ENCODE assay signal across 14 cellular contexts in genomic region chr22:40645579-40646197, GRCh38. TPM values are rescaled to one million over a fixed set of nuclear protein-coding genes. Genes with fewer than 3 reads are reported as not detected.
DNase-seq lines count a peak whose midpoint lies in the region; ATAC-seq, FAIRE-seq and TF ChIP-seq lines count a peak whose summit lies in the region.
"Had no signal": no experiment of that assay in that cellular context is flagged by ENCODE, and none has a peak within 500 bp of the region (broad histone marks: within the 10 kb centered on the region; RNA-seq: fewer than 3 reads in every experiment).

No MANE protein-coding gene starts in this region.

- intact Hi-C loops in lower lobe of right lung (cut with DNase I) = loop anchor here (10.0 kb wide), 1 partner anchor 211 kb away; no protein-coding TSS in a partner anchor

- no peak overlapping the region for H3K14ac ChIP-seq in mesenchymal stem cell (ENCODE audit: low read length in 2 of 2)

- H3K27ac Mint-ChIP-seq in astrocyte (ENCODE audit: unreplicated experiment) = no peak overlapping the region
- H3K27ac Mint-ChIP-seq: activated naive CD4-positive, alpha-beta T cell treated with anti-CD3 and anti-CD28 coated beads for 36 hours; CD4-positive, alpha-beta T cell had no signal

- H2BK15ac ChIP-seq in mesenchymal stem cell (ENCODE audit: low read depth, poor library complexity, severe bottlenecking) = no peak overlapping the region

- no peak overlapping the region for H3K18ac ChIP-seq in mesenchymal stem cell (ENCODE audit: low read depth in 1 of 2, low read length in 2 of 2)

- H4K8ac ChIP-seq in mesenchymal stem cell (ENCODE audit: low read length) = no peak overlapping the region

- FAIRE-seq in astrocyte (lab: Jason Lieb, UNC) = no peak

- H3K9me3 Mint-ChIP-seq in astrocyte (ENCODE audit: unreplicated experiment) = no peaks in the 10 kb centered on the region
- H3K9me3 Mint-ChIP-seq: activated naive CD4-positive, alpha-beta T cell treated with anti-CD3 and anti-CD28 coated beads for 36 hours; CD4-positive, alpha-beta T cell had no signal

- H3K27me3 Mint-ChIP-seq in astrocyte (ENCODE audit: low read depth, unreplicated experiment) = no peaks in the 10 kb centered on the region
- H3K27me3 Mint-ChIP-seq: CD4-positive, alpha-beta T cell had no signal

- no peaks in the 10 kb centered on the region for H3K79me2 ChIP-seq in astrocyte (ENCODE audit: insufficient read depth, low read length)

- H4K91ac ChIP-seq in mesenchymal stem cell (ENCODE audit: low read length) = no peak overlapping the region

- H3K4me3 Mint-ChIP-seq in astrocyte (ENCODE audit: unreplicated experiment) = no peak overlapping the region
- H3K4me3 Mint-ChIP-seq: activated naive CD4-positive, alpha-beta T cell treated with anti-CD3 and anti-CD28 coated beads for 36 hours had no signal

- 90% methylated on average over 4 of the region's 4 CpGs for WGBS in mesenchymal stem cell
- 63% methylated on average over 4 of the region's 4 CpGs for WGBS in suprapubic skin

- H3K36me3 Mint-ChIP-seq in astrocyte (ENCODE audit: low read depth, unreplicated experiment) = no peaks in the 10 kb centered on the region

- H2BK120ac ChIP-seq in mesenchymal stem cell (ENCODE audit: low read depth, low read length) = no peak overlapping the region

- TF ChIP-seq CTCF in astrocyte (IDR thresholded peaks at IDR 0.05; ENCODE audit: insufficient read depth, low read depth, low read length) (no peak), suprapubic skin (IDR thresholded peaks at IDR 0.05) (no peak), lower lobe of right lung (IDR thresholded peaks at IDR 0.05) (no peak)

- H3K79me1 ChIP-seq in mesenchymal stem cell (replicated peaks; ENCODE audit: low read length, poor library complexity, severe bottlenecking) = no peaks in the 10 kb centered on the region

- no peak overlapping the region for H2AK5ac ChIP-seq in mesenchymal stem cell (ENCODE audit: low read length, severe bottlenecking)

- no peak overlapping the region for H2BK12ac ChIP-seq in mesenchymal stem cell (ENCODE audit: low read length in 2 of 2)

- no peaks in the 10 kb centered on the region for H3K27me3 ChIP-seq in astrocyte (ENCODE audit: insufficient read depth, low read length)
- H3K27me3 ChIP-seq in mesenchymal stem cell (ENCODE audit: control insufficient read depth in 1 of 2, insufficient read depth in 1 of 2, low read length in 2 of 2) = no peaks in the 10 kb centered on the region
- no peaks in the 10 kb centered on the region for H3K27me3 ChIP-seq in suprapubic skin
- H3K27me3 ChIP-seq in lower lobe of right lung (ENCODE audit: low read depth) = no peaks in the 10 kb centered on the region
- H3K27me3 ChIP-seq: brain microvascular endothelial cell, tibial nerve had no signal

- H3K23ac ChIP-seq in mesenchymal stem cell (ENCODE audit: low read length in 2 of 2) = no peak overlapping the region

- H3K9ac ChIP-seq in astrocyte (ENCODE audit: low read length) (peak overlapping the region; percentile 71), mesenchymal stem cell (ENCODE audit: low read length) (peak overlapping the region; percentile 84)

- H3K4me1 Mint-ChIP-seq in astrocyte (ENCODE audit: low read depth, unreplicated experiment) = peaks cover 9% of the 10 kb centered on the region

- H3K4me3 ChIP-seq in astrocyte (ENCODE audit: insufficient read depth, low read depth, low read length) = no peak overlapping the region
- H3K4me3 ChIP-seq in mesenchymal stem cell (ENCODE audit: insufficient read depth in 1 of 2, low read depth in 1 of 2, low read length in 2 of 2) = no peak overlapping the region
- H3K4me3 ChIP-seq in suprapubic skin = no peak overlapping the region
- H3K4me3 ChIP-seq in lower lobe of right lung = no peak overlapping the region

- peak overlapping the region; percentile 8 for H2AFZ ChIP-seq in astrocyte (ENCODE audit: low read depth, low read length)
- no peak overlapping the region for H2AFZ ChIP-seq in mesenchymal stem cell (ENCODE audit: low read depth, low read length)

- H3K4me1 ChIP-seq in astrocyte (ENCODE audit: insufficient read depth, low read length) (peaks cover 6% of the 10 kb centered on the region), mesenchymal stem cell (ENCODE audit: control insufficient read depth, insufficient read depth, low read depth, low read length) (no peaks in the 10 kb centered on the region), suprapubic skin (peaks cover 9% of the 10 kb centered on the region), lower lobe of right lung (peaks cover 11% of the 10 kb centered on the region)

- no peak for TF ChIP-seq EP300 in suprapubic skin (IDR thresholded peaks at IDR 0.05)

- H3K4ac ChIP-seq in mesenchymal stem cell (ENCODE audit: low read depth in 1 of 2, low read length in 2 of 2) = no peak overlapping the region

- peak; percentile 28 for DNase-seq in DMS53 (lab: John Stamatoyannopoulos, UW)
- no peak for DNase-seq in DMS53 treated with DMSO at 0.1 percent for 48 hours (lab: John Stamatoyannopoulos, UW; ENCODE audit: unreplicated experiment)
- no peak for DNase-seq in astrocyte (ENCODE audit: low read depth)
- no peak for DNase-seq in mesenchymal stem cell
- DNase-seq in suprapubic skin (ENCODE audit: low spot score in 2 of 2) = peak in 1 of 2 donors; percentile 28
- no peak for DNase-seq in lower lobe of right lung
- no peak for DNase-seq in left lobe of liver (ENCODE audit: low spot score)

- peak overlapping the region; percentile 76 for H3K4me2 ChIP-seq in astrocyte (ENCODE audit: low read length)
- H3K4me2 ChIP-seq in mesenchymal stem cell (ENCODE audit: low read length, poor library complexity, severe bottlenecking) = no peak overlapping the region

- no peaks in the 10 kb centered on the region for H4K20me1 ChIP-seq in astrocyte (ENCODE audit: insufficient read depth, low read length)

- no peak overlapping the region for H2BK5ac ChIP-seq in mesenchymal stem cell (ENCODE audit: low read depth, low read length, poor library complexity, severe bottlenecking)

- H3K27ac ChIP-seq in astrocyte (ENCODE audit: low read depth, low read length) (no peak overlapping the region), mesenchymal stem cell (ENCODE audit: low read length, poor library complexity, severe bottlenecking) (no peak overlapping the region), suprapubic skin (peak overlapping the region; percentile 71), lower lobe of right lung (no peak overlapping the region)
- H3K27ac ChIP-seq: 22Rv1, brain microvascular endothelial cell had no signal

- TF ChIP-seq POLR2A in suprapubic skin (IDR thresholded peaks at IDR 0.05) = no peak

- ATAC-seq in lower lobe of right lung (no peak), left lobe of liver (no peak), HG02938 (IDR thresholded peaks at IDR 0.05; ENCODE audit: unreplicated experiment) (no peak)

- H3K36me3 ChIP-seq in astrocyte (ENCODE audit: insufficient read depth, low read length) = no peaks in the 10 kb centered on the region
- no peaks in the 10 kb centered on the region for H3K36me3 ChIP-seq in mesenchymal stem cell (ENCODE audit: control insufficient read depth in 1 of 2, insufficient read depth in 2 of 2, low read depth in 1 of 2, low read length in 2 of 2)
- H3K36me3 ChIP-seq in suprapubic skin = no peaks in the 10 kb centered on the region
- H3K36me3 ChIP-seq in lower lobe of right lung = no peaks in the 10 kb centered on the region
- H3K36me3 ChIP-seq: brain microvascular endothelial cell, tibial nerve had no signal

- H3K9me3 ChIP-seq in astrocyte (ENCODE audit: insufficient read depth, low read depth, low read length) = no peaks in the 10 kb centered on the region
- no peaks in the 10 kb centered on the region for H3K9me3 ChIP-seq in mesenchymal stem cell (ENCODE audit: control insufficient read depth, low read length)
- H3K9me3 ChIP-seq in suprapubic skin = no peaks in the 10 kb centered on the region
- H3K9me3 ChIP-seq in lower lobe of right lung = no peaks in the 10 kb centered on the region
- H3K9me3 ChIP-seq: tibial nerve had no signal

RNA-seq across cellular contexts. Expression of gene MRTFA, which starts 9.2 kb away (rescaled TPM):
- total RNA-seq in astrocyte (67.0 and 74.3 TPM in 2 replicates), suprapubic skin (100 to 1,000 TPM in 1 of 4 donors, 10 to 100 TPM in 3; 81.6 to 109 (median 94.5) TPM), lower lobe of right lung (54.2 TPM), left lobe of liver (12.8 TPM)
- 17.0 TPM for polyA plus RNA-seq in mesenchymal stem cell (2013, experiment 1 of 2)
- polyA plus RNA-seq in mesenchymal stem cell (2013, experiment 2 of 2) = 16.5 TPM

RNA-seq across cellular contexts. Expression of gene MCHR1, which starts 33.6 kb away (rescaled TPM):
- total RNA-seq in astrocyte (0.96 and 1.8 TPM in 2 replicates), suprapubic skin (1 to 10 TPM in 1 of 4 donors, under 1 TPM in 2, not detected in 1; 0.64 to 2.1 (median 0.81) TPM), lower lobe of right lung (not detected), left lobe of liver (2.3 TPM)
- 0.76 TPM for polyA plus RNA-seq in mesenchymal stem cell (2013, experiment 1 of 2)
- polyA plus RNA-seq in mesenchymal stem cell (2013, experiment 2 of 2) = 0.48 TPM
- total RNA-seq: activated naive CD4-positive, alpha-beta T cell treated with anti-CD3 and anti-CD28 coated beads for 36 hours; CD4-positive, alpha-beta T cell; mononuclear cell had no signal
